ENCODE assay signal across 11 cellular contexts in the genomic region with DNA sequence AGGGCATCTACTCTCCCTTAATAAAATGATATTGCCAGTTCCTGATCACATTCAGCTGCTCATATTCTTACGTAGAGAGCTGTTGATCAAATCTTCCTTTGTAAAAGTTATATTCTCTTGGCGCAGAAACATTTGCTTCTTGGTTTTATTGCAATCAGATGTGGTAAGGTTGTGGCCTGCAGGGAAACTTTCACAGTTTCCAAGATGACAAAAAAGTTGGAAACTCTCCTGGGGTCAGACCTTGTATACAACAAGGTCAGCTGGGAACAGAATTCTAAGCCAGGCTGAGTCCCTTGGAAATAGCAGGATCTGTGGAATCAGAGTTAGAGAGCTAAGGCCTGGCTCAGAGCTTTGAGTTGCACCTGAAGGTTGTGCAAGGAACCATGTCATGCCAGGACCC.
"Had no signal": no experiment of that assay in that cellular context is flagged by ENCODE, and none has a peak within 500 bp of the region (broad histone marks: within the 10 kb centered on the region; RNA-seq: fewer than 3 reads in every experiment).

No MANE protein-coding gene starts in this region.

- ATAC-seq: stimulated activated effector memory CD8-positive, alpha-beta T cell treated with anti-CD3 and anti-CD28 coated beads, Interleukin-12 subunit alpha, Interleukin-12 subunit beta, amount 100 ng/mL, for 72 hours had no signal

- H3K27ac Mint-ChIP-seq: activated naive CD4-positive, alpha-beta T cell treated with anti-CD3 and anti-CD28 coated beads, Interleukin-2, amount 10 ng/mL, durations not matched to agents 7 days and 5 days; naive B cell had no signal

- DNase-seq: activated CD4-positive, alpha-beta T cell treated with anti-CD3 and anti-CD28 coated beads for 48 hours; activated naive CD4-positive, alpha-beta T cell treated with anti-CD3 and anti-CD28 coated beads, Interleukin-2, amount 10 ng/mL, durations not matched to agents 7 days and 5 days; activated T-cell treated with anti-CD3 and anti-CD28 coated beads for 4 hours; amygdala; central memory CD4-positive, alpha-beta T cell; colonic mucosa; midbrain; naive B cell had no signal

- H3K27me3 Mint-ChIP-seq: naive B cell had no signal

- H3K36me3 Mint-ChIP-seq: activated naive CD4-positive, alpha-beta T cell treated with anti-CD3 and anti-CD28 coated beads, Interleukin-2, amount 10 ng/mL, durations not matched to agents 7 days and 5 days; brain; naive B cell; stimulated activated effector memory CD8-positive, alpha-beta T cell treated with anti-CD3 and anti-CD28 coated beads, Interleukin-12 subunit alpha, Interleukin-12 subunit beta, amount 100 ng/mL, for 72 hours had no signal

- H3K4me3 Mint-ChIP-seq: activated naive CD4-positive, alpha-beta T cell treated with anti-CD3 and anti-CD28 coated beads, Interleukin-2, amount 10 ng/mL, durations not matched to agents 7 days and 5 days; brain; naive B cell had no signal

- H3K9me3 Mint-ChIP-seq: activated naive CD4-positive, alpha-beta T cell treated with anti-CD3 and anti-CD28 coated beads, Interleukin-2, amount 10 ng/mL, durations not matched to agents 7 days and 5 days had no signal

- H3K4me3 ChIP-seq: colonic mucosa, lung had no signal
